Comparison of ENCODE assay signal across 13 cellular contexts in genomic region chr6:34381086-34381485, GRCh38.
"Had no signal": no experiment of that assay in that cellular context is flagged by ENCODE, and none has a peak within 500 bp of the region (broad histone marks: within the 10 kb centered on the region; RNA-seq: fewer than 3 reads in every experiment).

No MANE protein-coding gene starts in this region.

- ATAC-seq: heart left ventricle; left lobe of liver; pancreas; stimulated activated naive CD8-positive, alpha-beta T cell treated with anti-CD3 and anti-CD28 coated beads, Interleukin-15, amount 100 ng/mL, for 72 hours had no signal

- H3K9me3 Mint-ChIP-seq: activated CD4-positive, alpha-beta T cell treated with anti-CD3 and anti-CD28 coated beads, Interleukin-2, amount 10 ng/mL, durations not matched to agents 24 days and 14 days; activated T-helper 1 cell treated with anti-CD3 and anti-CD28 coated beads, Interleukin-12 subunit alpha, Interleukin-12 subunit beta, Interleukin-2, Interleukin-4 antibody, amounts not matched to agents 30 ng/mL and 10 ng/mL and 1 ng/mL, durations not matched to agents 14 hours and 24 hours and 36 hours; central memory CD8-positive, alpha-beta T cell; stimulated activated naive CD8-positive, alpha-beta T cell treated with anti-CD3 and anti-CD28 coated beads, Interleukin-15, amount 100 ng/mL, for 72 hours had no signal

- H3K4me3 Mint-ChIP-seq: activated CD4-positive, alpha-beta T cell treated with anti-CD3 and anti-CD28 coated beads, Interleukin-2, amount 10 ng/mL, durations not matched to agents 24 days and 14 days; activated T-helper 1 cell treated with anti-CD3 and anti-CD28 coated beads, Interleukin-12 subunit alpha, Interleukin-12 subunit beta, Interleukin-2, Interleukin-4 antibody, amounts not matched to agents 30 ng/mL and 10 ng/mL and 1 ng/mL, durations not matched to agents 14 hours and 24 hours and 36 hours; central memory CD8-positive, alpha-beta T cell; stimulated activated naive CD8-positive, alpha-beta T cell treated with anti-CD3 and anti-CD28 coated beads, Interleukin-15, amount 100 ng/mL, for 72 hours had no signal

- H3K27me3 Mint-ChIP-seq: activated CD4-positive, alpha-beta T cell treated with anti-CD3 and anti-CD28 coated beads, Interleukin-2, amount 10 ng/mL, durations not matched to agents 24 days and 14 days; central memory CD8-positive, alpha-beta T cell; stimulated activated naive CD8-positive, alpha-beta T cell treated with anti-CD3 and anti-CD28 coated beads, Interleukin-15, amount 100 ng/mL, for 72 hours had no signal

- DNase-seq: activated CD4-positive, alpha-beta T cell treated with anti-CD3 and anti-CD28 coated beads, Interleukin-2, amount 10 ng/mL, durations not matched to agents 24 days and 14 days; activated naive CD4-positive, alpha-beta T cell; dermis blood vessel endothelial cell; foreskin melanocyte; heart left ventricle; islet precursor cell; mammary epithelial cell; pancreas; stimulated activated naive CD8-positive, alpha-beta T cell treated with anti-CD3 and anti-CD28 coated beads, Interleukin-15, amount 100 ng/mL, for 72 hours; T-helper 9 cell had no signal

- H3K27ac Mint-ChIP-seq: activated CD4-positive, alpha-beta T cell treated with anti-CD3 and anti-CD28 coated beads, Interleukin-2, amount 10 ng/mL, durations not matched to agents 24 days and 14 days; activated T-helper 1 cell treated with anti-CD3 and anti-CD28 coated beads, Interleukin-12 subunit alpha, Interleukin-12 subunit beta, Interleukin-2, Interleukin-4 antibody, amounts not matched to agents 30 ng/mL and 10 ng/mL and 1 ng/mL, durations not matched to agents 14 hours and 24 hours and 36 hours; stimulated activated naive CD8-positive, alpha-beta T cell treated with anti-CD3 and anti-CD28 coated beads, Interleukin-15, amount 100 ng/mL, for 72 hours had no signal
